ENCODE assay signal across 15 cellular contexts in genomic region chr18:35406666-35407065, GRCh38. TPM values are rescaled to one million over a fixed set of nuclear protein-coding genes. Genes with fewer than 3 reads are reported as not detected.
DNase-seq lines count a peak whose midpoint lies in the region; ATAC-seq, FAIRE-seq and TF ChIP-seq lines count a peak whose summit lies in the region.
"Had no signal": no experiment of that assay in that cellular context is flagged by ENCODE, and none has a peak within 500 bp of the region (broad histone marks: within the 10 kb centered on the region; RNA-seq: fewer than 3 reads in every experiment).

No MANE protein-coding gene starts in this region.

- no peak overlapping the region for H4K8ac ChIP-seq in H9 (replicated peaks; ENCODE audit: insufficient read length, low read depth, low read length)

- CTCF ChIA-PET in OCI-LY7 (lab: Charles Lee; ENCODE audit: unreplicated experiment) = no interaction called here

- H3K18ac ChIP-seq in H9 (ENCODE audit: insufficient read length, low read depth, low read length) = no peak overlapping the region

- H3K36me3 ChIP-seq in RWPE2 (ENCODE audit: low read depth) = no peaks in the 10 kb centered on the region
- no peaks in the 10 kb centered on the region for H3K36me3 ChIP-seq in small intestine (ENCODE audit: control insufficient read depth in 2 of 2, insufficient read depth in 2 of 2, low read length in 2 of 2)
- H3K36me3 ChIP-seq in OCI-LY7 (ENCODE audit: insufficient read depth, low read length) = no peaks in the 10 kb centered on the region
- H3K36me3 ChIP-seq: HAP-1 had no signal

- no peak for DNase-seq in H9
- DNase-seq in RWPE2 (ENCODE audit: low spot score) = no peak
- peak; percentile 69 to 70 for DNase-seq in erythroblast (lab: John Stamatoyannopoulos, UW)
- DNase-seq in small intestine = peak; percentile 74
- DNase-seq in NCI-H146 treated with DMSO at 0.1 percent for 48 hours (lab: John Stamatoyannopoulos, UW; ENCODE audit: unreplicated experiment) = no peak
- no peak for DNase-seq in OCI-LY7 (ENCODE audit: low spot score)
- DNase-seq in activated T-cell treated with anti-CD3 and anti-CD28 coated beads, Interleukin-2, amount 50 U/mL, for 72 hours = no peak
- DNase-seq: ACHN; CD4-positive, alpha-beta memory T cell; IMR-90; SHP77 treated with DMSO at 0.1 percent for 48 hours had no signal

- H3K36me3 Mint-ChIP-seq in H9 (ENCODE audit: insufficient read depth in 1 of 3, low read depth in 3 of 3) = no peaks in the 10 kb centered on the region
- no peaks in the 10 kb centered on the region for H3K36me3 Mint-ChIP-seq in activated T-cell treated with anti-CD3 and anti-CD28 coated beads, Interleukin-2, amount 50 U/mL, for 72 hours (ENCODE audit: insufficient read depth in 2 of 2)
- H3K36me3 Mint-ChIP-seq: CD4-positive, alpha-beta memory T cell had no signal

- H3K4me1 Mint-ChIP-seq in H9 = peaks cover 5 to 10% of the 10 kb centered on the region in 2 experiments; a peak in 3 of 4 replicates
- peaks cover 6% of the 10 kb centered on the region for H3K4me1 Mint-ChIP-seq in activated T-cell treated with anti-CD3 and anti-CD28 coated beads, Interleukin-2, amount 50 U/mL, for 72 hours (ENCODE audit: low read depth)

- H3K27me3 ChIP-seq in H9 (ENCODE audit: insufficient read depth, low read length) (no peaks in the 10 kb centered on the region), RWPE2 (ENCODE audit: insufficient read depth, poor library complexity, severe bottlenecking) (no peaks in the 10 kb centered on the region), small intestine (ENCODE audit: control insufficient read depth in 2 of 2, insufficient read depth in 2 of 2, low read length in 2 of 2) (no peaks in the 10 kb centered on the region)

- H3T11ph ChIP-seq in H9 (ENCODE audit: low read length) = no peak overlapping the region

- peaks cover 3% of the 10 kb centered on the region for H3K27me3 Mint-ChIP-seq in H9 (ENCODE audit: low read depth)
- H3K27me3 Mint-ChIP-seq in activated T-cell treated with anti-CD3 and anti-CD28 coated beads, Interleukin-2, amount 50 U/mL, for 72 hours (ENCODE audit: low read depth) = peaks cover 7% of the 10 kb centered on the region
- H3K27me3 Mint-ChIP-seq: B cell had no signal

- H3K4me3 ChIP-seq in RWPE2 (ENCODE audit: severe bottlenecking) (no peak overlapping the region), small intestine (ENCODE audit: low read depth in 1 of 2, low read length in 2 of 2) (no peak overlapping the region), OCI-LY7 (ENCODE audit: low read depth, low read length, poor library complexity, severe bottlenecking) (no peak overlapping the region)
- H3K4me3 ChIP-seq: HAP-1 had no signal

- BruUV-seq in OCI-LY7 (replicated peaks; lab: Mats Ljungman, UMichigan) = no TSS peak

- H2BK12ac ChIP-seq in H9 (ENCODE audit: insufficient read length, low read depth, low read length) = no peak overlapping the region

- H3K9me3 ChIP-seq in H9 (ENCODE audit: control insufficient read depth, low read depth, low read length) (no peaks in the 10 kb centered on the region), RWPE2 (ENCODE audit: severe bottlenecking) (no peaks in the 10 kb centered on the region), small intestine (ENCODE audit: control insufficient read depth, low read depth) (no peaks in the 10 kb centered on the region), OCI-LY7 (ENCODE audit: low read length) (no peaks in the 10 kb centered on the region)
- H3K9me3 ChIP-seq: HAP-1 had no signal

- no peak overlapping the region for H3K23ac ChIP-seq in H9 (ENCODE audit: insufficient read length, low read depth, low read length)

- H3K79me1 ChIP-seq in H9 (ENCODE audit: insufficient read depth, low read depth, low read length, poor library complexity, severe bottlenecking) = no peaks in the 10 kb centered on the region

- ATAC-seq in RWPE2 (ENCODE audit: low read depth) = peak; percentile 55; the same call in 1 of the 3 replicates
- ATAC-seq in activated T-cell treated with anti-CD3 and anti-CD28 coated beads, Interleukin-2, amount 50 U/mL, for 72 hours (replicated peaks in 1 of 2) = no peak

- H3K27ac ChIP-seq in H9 (ENCODE audit: insufficient read length, low read depth, low read length) (no peak overlapping the region), RWPE2 (ENCODE audit: poor library complexity, severe bottlenecking) (no peak overlapping the region), small intestine (ENCODE audit: low read depth in 1 of 2, low read length in 1 of 2) (no peak overlapping the region), OCI-LY7 (ENCODE audit: low read depth, low read length, poor library complexity, severe bottlenecking) (no peak overlapping the region)

- no peak overlapping the region for H4K91ac ChIP-seq in H9 (ENCODE audit: insufficient read length, low read depth, low read length)

- H3K56ac ChIP-seq in H9 (ENCODE audit: insufficient read length, low read depth, low read length) = no peak overlapping the region

- FAIRE-seq in small intestine (lab: Jason Lieb, UNC) = no peak
- FAIRE-seq: D721Med, RCC 7860 had no signal

- H3K4ac ChIP-seq in H9 (ENCODE audit: low read depth, low read length) = no peak overlapping the region

- WGBS in H9 (ENCODE audit: extremely low coverage, insufficient read length, low lambda C conversion rate) = no CpG with 5 or more reads among the region's 6 CpGs
- WGBS in small intestine, 3 donors = 45 to 69% (median 56%) methylated on average over 6 of the region's 6 CpGs

- H4K20me1 ChIP-seq in H9 (ENCODE audit: control insufficient read depth, insufficient read depth, insufficient read length) (no peaks in the 10 kb centered on the region), OCI-LY7 (ENCODE audit: insufficient read depth, low read length) (no peaks in the 10 kb centered on the region)

- H3K79me2 ChIP-seq in H9 (ENCODE audit: insufficient read depth, low read length) (no peaks in the 10 kb centered on the region), OCI-LY7 (ENCODE audit: insufficient read depth, low read depth, low read length) (no peaks in the 10 kb centered on the region)

- no peak overlapping the region for H2BK120ac ChIP-seq in H9 (ENCODE audit: low read depth, low read length, poor library complexity, severe bottlenecking)

- no peak overlapping the region for H2AFZ ChIP-seq in H9 (ENCODE audit: low read length)
- no peak overlapping the region for H2AFZ ChIP-seq in OCI-LY7 (ENCODE audit: low read length)

- no peak overlapping the region for H3K4me2 ChIP-seq in H9 (ENCODE audit: insufficient read depth, insufficient read length, low read length)
- no peak overlapping the region for H3K4me2 ChIP-seq in OCI-LY7 (ENCODE audit: low read length)

- H2BK20ac ChIP-seq in H9 (ENCODE audit: low read depth, low read length, poor library complexity, severe bottlenecking) = peak overlapping the region; percentile 27

- no peak overlapping the region for H3K4me3 Mint-ChIP-seq in H9
- no peak overlapping the region for H3K4me3 Mint-ChIP-seq in activated T-cell treated with anti-CD3 and anti-CD28 coated beads, Interleukin-2, amount 50 U/mL, for 72 hours
- H3K4me3 Mint-ChIP-seq: B cell; CD4-positive, alpha-beta memory T cell had no signal

- H3K9me2 ChIP-seq in OCI-LY7 (ENCODE audit: insufficient read depth, low read length) = no peaks in the 10 kb centered on the region

- no peak overlapping the region for H3K14ac ChIP-seq in H9 (ENCODE audit: insufficient read depth, low read length)

- H2BK15ac ChIP-seq in H9 (ENCODE audit: low read depth, low read length) = no peak overlapping the region

- no peak overlapping the region for H2AK5ac ChIP-seq in H9 (ENCODE audit: insufficient read length, low read length)

- no peak for TF ChIP-seq CTCF in H9 (conservative IDR thresholded peaks at IDR 0.05)
- no peak for TF ChIP-seq CTCF in RWPE2 (IDR thresholded peaks at IDR 0.05; ENCODE audit: poor library complexity, severe bottlenecking)
- TF ChIP-seq CTCF in OCI-LY7 (conservative IDR thresholded peaks at IDR 0.05; ENCODE audit: low read length) = no peak

- no peak overlapping the region for H3K9ac ChIP-seq in H9 (ENCODE audit: extremely low read depth, insufficient read length, low read length)

- H3K4me1 ChIP-seq in H9 (ENCODE audit: insufficient read depth, low read length) (no peaks in the 10 kb centered on the region), RWPE2 (ENCODE audit: insufficient read depth, poor library complexity, severe bottlenecking) (peaks cover 16% of the 10 kb centered on the region), small intestine (ENCODE audit: control insufficient read depth in 2 of 2, insufficient read depth in 1 of 2, low read depth in 1 of 2, low read length in 1 of 2) (peaks cover 0 to 2% of the 10 kb centered on the region in 2 donors), OCI-LY7 (ENCODE audit: insufficient read depth, low read length, poor library complexity, severe bottlenecking) (peaks cover 23% of the 10 kb centered on the region)
- H3K4me1 ChIP-seq: HAP-1 had no signal

- POLR2A ChIA-PET in OCI-LY7 (lab: Charles Lee) = no interaction called here

- H3K27ac Mint-ChIP-seq in H9 = no peak overlapping the region
- H3K27ac Mint-ChIP-seq in activated T-cell treated with anti-CD3 and anti-CD28 coated beads, Interleukin-2, amount 50 U/mL, for 72 hours = no peak overlapping the region
- H3K27ac Mint-ChIP-seq: B cell; CD4-positive, alpha-beta memory T cell had no signal

- H3K9me3 Mint-ChIP-seq in H9 = no peaks in the 10 kb centered on the region; a peak in 1 of 5 replicates
- H3K9me3 Mint-ChIP-seq in activated T-cell treated with anti-CD3 and anti-CD28 coated beads, Interleukin-2, amount 50 U/mL, for 72 hours = no peaks in the 10 kb centered on the region
- H3K9me3 Mint-ChIP-seq: CD4-positive, alpha-beta memory T cell had no signal

- no peaks in the 10 kb centered on the region for H3K23me2 ChIP-seq in H9 (ENCODE audit: insufficient read length, low read depth, low read length, poor library complexity, severe bottlenecking)

- intact Hi-C loops in OCI-LY7 (cut with micrococcal nuclease; ENCODE audit: unreplicated experiment) = loop anchor here (5.0 kb wide), 1 partner anchor 91 kb away; the partner anchor contains the start of gene INO80C

- no peak overlapping the region for H2BK5ac ChIP-seq in H9 (ENCODE audit: insufficient read length, low read length)

- H4K5ac ChIP-seq in H9 (ENCODE audit: insufficient read length, low read depth, low read length) = no peak overlapping the region

- no peak for TF ChIP-seq POLR2A in erythroblast (IDR thresholded peaks at IDR 0.05; ENCODE audit: low read length)

RNA-seq across cellular contexts. Expression of gene ZNF396, which starts 29.5 kb away (rescaled TPM):
- total RNA-seq in H9 (2021) (0.94 and 1.2 TPM in 2 replicates), OCI-LY7 (2022) (0.87 and 1.1 TPM in 2 replicates)
- polyA plus RNA-seq in small intestine = 1 to 10 TPM; 1.1 to 2.5 (median 2.2) TPM
- total RNA-seq in OCI-LY7 (2014; rRNA removed; shearing (Covaris generic)) = 0.13 and 0.38 TPM in 2 replicates
- total RNA-seq in activated T-cell treated with anti-CD3 and anti-CD28 coated beads, Interleukin-2, amount 50 U/mL, for 72 hours = 1 to 10 TPM; 2.5 to 3.8 TPM

Comparison
In these comparisons a context has a peak if more than half of its experiments do, and no peak if none do; other contexts are left out.
1. DNase-seq: peak in erythroblast (2 of 2) and small intestine (single experiment); none in H9 (single experiment), RWPE2 (single experiment), NCI-H146 treated with DMSO at 0.1 percent for 48 hours (single experiment), OCI-LY7 (single experiment) and activated T-cell treated with anti-CD3 and anti-CD28 coated beads, Interleukin-2, amount 50 U/mL, for 72 hours (0 of 2).